In the genomic region with DNA sequence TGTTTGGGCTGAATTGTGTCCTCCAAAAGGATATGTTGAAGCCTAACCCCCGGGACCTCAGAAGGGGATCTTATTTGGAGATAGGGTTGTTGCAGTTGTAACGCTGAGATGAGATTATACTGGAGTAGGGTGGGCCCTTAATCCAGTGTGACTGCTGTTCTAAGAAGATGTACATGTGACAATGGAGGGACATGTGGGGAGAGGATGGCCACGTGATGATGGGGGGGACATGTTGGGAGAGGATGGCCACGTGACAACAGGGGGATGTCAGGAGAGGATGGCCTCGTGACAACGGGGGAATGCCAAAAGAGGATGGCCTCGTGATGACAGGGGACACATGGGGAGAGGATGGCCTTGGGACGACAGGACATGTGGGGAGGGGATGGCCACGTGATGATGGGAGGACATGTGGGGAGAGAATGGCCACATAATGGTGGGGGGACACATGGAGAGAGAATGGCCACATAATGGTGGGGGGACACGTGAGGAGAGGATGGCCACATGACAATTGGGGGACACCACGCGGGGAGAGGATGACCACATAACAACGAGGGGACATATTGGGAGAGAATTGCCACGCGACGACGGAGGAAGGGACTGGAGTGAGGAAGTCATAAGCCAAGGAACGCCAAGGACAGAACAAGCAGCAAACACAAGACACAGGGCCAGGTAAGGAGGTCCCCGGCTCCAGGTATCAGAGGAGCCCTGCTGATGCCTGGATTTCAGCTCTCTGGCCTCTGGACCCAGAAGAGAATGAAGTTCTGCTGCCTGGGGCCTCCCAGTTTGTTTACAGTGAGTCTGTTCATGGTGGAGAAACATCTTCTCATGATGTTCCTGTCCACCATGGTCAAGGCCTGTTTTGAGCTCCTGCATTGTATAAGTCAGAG, we compare ENCODE assay signal across 1 cellular context.
TF ChIP-seq lines count a peak whose summit lies in the region.

No MANE protein-coding gene starts in this region.

TF ChIP-seq in HepG2, 621 proteins besides CTCF, POLR2A, EP300 and RAD21 (continued from another document and continues in another):
- TF ChIP-seq NFAT5 (CRISPR knock-in tag; IDR thresholded peaks at IDR 0.05) (peak; percentile 74; the same call in 1 of the 2 replicates), ZNF644 (CRISPR knock-in tag; IDR thresholded peaks at IDR 0.05; ENCODE audit: low read depth) (peak; percentile 75; the same call in 1 of the 2 replicates), NCOA2 (CRISPR knock-in tag; IDR thresholded peaks at IDR 0.05) (no peak), KAT8 (CRISPR knock-in tag; IDR thresholded peaks at IDR 0.05) (no peak; the same call in 1 of the 2 replicates), PTBP1 (IDR thresholded peaks at IDR 0.05; ENCODE audit: low read depth, low read length, poor library complexity, severe bottlenecking) (no peak), AHDC1 (CRISPR knock-in tag; IDR thresholded peaks at IDR 0.05; ENCODE audit: borderline replicate concordance) (no peak; the same call in 1 of the 2 replicates), NFE2L2 (IDR thresholded peaks at IDR 0.05; ENCODE audit: low read length) (no peak), POLR2AphosphoS5 (IDR thresholded peaks at IDR 0.05; ENCODE audit: low read depth, low read length) (no peak; the same call in 1 of the 2 replicates), NBN (conservative IDR thresholded peaks at IDR 0.05) (no peak), SUZ12 (IDR thresholded peaks at IDR 0.05; ENCODE audit: low read depth, low read length) (no peak), ZNF780A (CRISPR knock-in tag; IDR thresholded peaks at IDR 0.05) (peak; percentile 95), ZNF569 (CRISPR knock-in tag; IDR thresholded peaks at IDR 0.05; ENCODE audit: borderline replicate concordance) (0 out of 2 replicates have a peak, but pooled peaks have one; percentile 75), RXRB (CRISPR knock-in tag; IDR thresholded peaks at IDR 0.05; ENCODE audit: borderline replicate concordance) (no peak), NR2F2 (IDR thresholded peaks at IDR 0.05; ENCODE audit: borderline replicate concordance, low read depth) (no peak), RFX3 (CRISPR knock-in tag; IDR thresholded peaks at IDR 0.05) (no peak), NFKB2 (CRISPR knock-in tag; IDR thresholded peaks at IDR 0.05; ENCODE audit: borderline replicate concordance) (peak; percentile 94), NFYB (CRISPR knock-in tag; IDR thresholded peaks at IDR 0.05) (peak; percentile 4; the same call in 1 of the 2 replicates), U2AF2 (IDR thresholded peaks at IDR 0.05; ENCODE audit: low read depth, low read length) (no peak), ZNF839 (CRISPR knock-in tag; IDR thresholded peaks at IDR 0.05; ENCODE audit: borderline replicate concordance) (no peak; the same call in 1 of the 2 replicates), MZF1 (CRISPR knock-in tag; IDR thresholded peaks at IDR 0.05; ENCODE audit: borderline replicate concordance) (no peak; the same call in none of the 2 replicates), STAG1 (CRISPR knock-in tag; IDR thresholded peaks at IDR 0.05) (no peak), FOXA3 (CRISPR knock-in tag; IDR thresholded peaks at IDR 0.05) (no peak), ZNF207 (IDR thresholded peaks at IDR 0.05; ENCODE audit: borderline replicate concordance) (no peak), ZFP91 (CRISPR knock-in tag; IDR thresholded peaks at IDR 0.05; ENCODE audit: borderline replicate concordance) (peak; percentile 89), MYNN (CRISPR knock-in tag; IDR thresholded peaks at IDR 0.05; ENCODE audit: low read depth) (no peak), ZNF598 (CRISPR knock-in tag; IDR thresholded peaks at IDR 0.05; ENCODE audit: borderline replicate concordance) (peak; percentile 64)
- TF ChIP-seq, protein P1, sequence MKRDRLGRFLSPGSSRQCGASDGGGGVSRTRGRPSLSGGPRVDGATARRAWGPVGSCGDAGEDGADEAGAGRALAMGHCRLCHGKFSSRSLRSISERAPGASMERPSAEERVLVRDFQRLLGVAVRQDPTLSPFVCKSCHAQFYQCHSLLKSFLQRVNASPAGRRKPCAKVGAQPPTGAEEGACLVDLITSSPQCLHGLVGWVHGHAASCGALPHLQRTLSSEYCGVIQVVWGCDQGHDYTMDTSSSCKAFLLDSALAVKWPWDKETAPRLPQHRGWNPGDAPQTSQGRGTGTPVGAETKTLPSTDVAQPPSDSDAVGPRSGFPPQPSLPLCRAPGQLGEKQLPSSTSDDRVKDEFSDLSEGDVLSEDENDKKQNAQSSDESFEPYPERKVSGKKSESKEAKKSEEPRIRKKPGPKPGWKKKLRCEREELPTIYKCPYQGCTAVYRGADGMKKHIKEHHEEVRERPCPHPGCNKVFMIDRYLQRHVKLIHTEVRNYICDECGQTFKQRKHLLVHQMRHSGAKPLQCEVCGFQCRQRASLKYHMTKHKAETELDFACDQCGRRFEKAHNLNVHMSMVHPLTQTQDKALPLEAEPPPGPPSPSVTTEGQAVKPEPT (CRISPR knock-in tag; IDR thresholded peaks at IDR 0.05; ENCODE audit: low read depth), result peak; percentile 8; the same call in 1 of the 2 replicates
- TF ChIP-seq, protein P2, sequence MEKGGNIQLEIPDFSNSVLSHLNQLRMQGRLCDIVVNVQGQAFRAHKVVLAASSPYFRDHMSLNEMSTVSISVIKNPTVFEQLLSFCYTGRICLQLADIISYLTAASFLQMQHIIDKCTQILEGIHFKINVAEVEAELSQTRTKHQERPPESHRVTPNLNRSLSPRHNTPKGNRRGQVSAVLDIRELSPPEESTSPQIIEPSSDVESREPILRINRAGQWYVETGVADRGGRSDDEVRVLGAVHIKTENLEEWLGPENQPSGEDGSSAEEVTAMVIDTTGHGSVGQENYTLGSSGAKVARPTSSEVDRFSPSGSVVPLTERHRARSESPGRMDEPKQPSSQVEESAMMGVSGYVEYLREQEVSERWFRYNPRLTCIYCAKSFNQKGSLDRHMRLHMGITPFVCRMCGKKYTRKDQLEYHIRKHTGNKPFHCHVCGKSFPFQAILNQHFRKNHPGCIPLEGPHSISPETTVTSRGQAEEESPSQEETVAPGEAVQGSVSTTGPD (CRISPR knock-in tag; IDR thresholded peaks at IDR 0.05), result no peak
- TF ChIP-seq, protein P3, sequence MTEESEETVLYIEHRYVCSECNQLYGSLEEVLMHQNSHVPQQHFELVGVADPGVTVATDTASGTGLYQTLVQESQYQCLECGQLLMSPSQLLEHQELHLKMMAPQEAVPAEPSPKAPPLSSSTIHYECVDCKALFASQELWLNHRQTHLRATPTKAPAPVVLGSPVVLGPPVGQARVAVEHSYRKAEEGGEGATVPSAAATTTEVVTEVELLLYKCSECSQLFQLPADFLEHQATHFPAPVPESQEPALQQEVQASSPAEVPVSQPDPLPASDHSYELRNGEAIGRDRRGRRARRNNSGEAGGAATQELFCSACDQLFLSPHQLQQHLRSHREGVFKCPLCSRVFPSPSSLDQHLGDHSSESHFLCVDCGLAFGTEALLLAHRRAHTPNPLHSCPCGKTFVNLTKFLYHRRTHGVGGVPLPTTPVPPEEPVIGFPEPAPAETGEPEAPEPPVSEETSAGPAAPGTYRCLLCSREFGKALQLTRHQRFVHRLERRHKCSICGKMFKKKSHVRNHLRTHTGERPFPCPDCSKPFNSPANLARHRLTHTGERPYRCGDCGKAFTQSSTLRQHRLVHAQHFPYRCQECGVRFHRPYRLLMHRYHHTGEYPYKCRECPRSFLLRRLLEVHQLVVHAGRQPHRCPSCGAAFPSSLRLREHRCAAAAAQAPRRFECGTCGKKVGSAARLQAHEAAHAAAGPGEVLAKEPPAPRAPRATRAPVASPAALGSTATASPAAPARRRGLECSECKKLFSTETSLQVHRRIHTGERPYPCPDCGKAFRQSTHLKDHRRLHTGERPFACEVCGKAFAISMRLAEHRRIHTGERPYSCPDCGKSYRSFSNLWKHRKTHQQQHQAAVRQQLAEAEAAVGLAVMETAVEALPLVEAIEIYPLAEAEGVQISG (CRISPR knock-in tag; IDR thresholded peaks at IDR 0.05), result peak; percentile 78
- TF ChIP-seq, protein P4, sequence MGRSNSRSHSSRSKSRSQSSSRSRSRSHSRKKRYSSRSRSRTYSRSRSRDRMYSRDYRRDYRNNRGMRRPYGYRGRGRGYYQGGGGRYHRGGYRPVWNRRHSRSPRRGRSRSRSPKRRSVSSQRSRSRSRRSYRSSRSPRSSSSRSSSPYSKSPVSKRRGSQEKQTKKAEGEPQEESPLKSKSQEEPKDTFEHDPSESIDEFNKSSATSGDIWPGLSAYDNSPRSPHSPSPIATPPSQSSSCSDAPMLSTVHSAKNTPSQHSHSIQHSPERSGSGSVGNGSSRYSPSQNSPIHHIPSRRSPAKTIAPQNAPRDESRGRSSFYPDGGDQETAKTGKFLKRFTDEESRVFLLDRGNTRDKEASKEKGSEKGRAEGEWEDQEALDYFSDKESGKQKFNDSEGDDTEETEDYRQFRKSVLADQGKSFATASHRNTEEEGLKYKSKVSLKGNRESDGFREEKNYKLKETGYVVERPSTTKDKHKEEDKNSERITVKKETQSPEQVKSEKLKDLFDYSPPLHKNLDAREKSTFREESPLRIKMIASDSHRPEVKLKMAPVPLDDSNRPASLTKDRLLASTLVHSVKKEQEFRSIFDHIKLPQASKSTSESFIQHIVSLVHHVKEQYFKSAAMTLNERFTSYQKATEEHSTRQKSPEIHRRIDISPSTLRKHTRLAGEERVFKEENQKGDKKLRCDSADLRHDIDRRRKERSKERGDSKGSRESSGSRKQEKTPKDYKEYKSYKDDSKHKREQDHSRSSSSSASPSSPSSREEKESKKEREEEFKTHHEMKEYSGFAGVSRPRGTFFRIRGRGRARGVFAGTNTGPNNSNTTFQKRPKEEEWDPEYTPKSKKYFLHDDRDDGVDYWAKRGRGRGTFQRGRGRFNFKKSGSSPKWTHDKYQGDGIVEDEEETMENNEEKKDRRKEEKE (IDR thresholded peaks at IDR 0.05), result no peak
